ENCODE assay signal across 9 cellular contexts in the genomic region with DNA sequence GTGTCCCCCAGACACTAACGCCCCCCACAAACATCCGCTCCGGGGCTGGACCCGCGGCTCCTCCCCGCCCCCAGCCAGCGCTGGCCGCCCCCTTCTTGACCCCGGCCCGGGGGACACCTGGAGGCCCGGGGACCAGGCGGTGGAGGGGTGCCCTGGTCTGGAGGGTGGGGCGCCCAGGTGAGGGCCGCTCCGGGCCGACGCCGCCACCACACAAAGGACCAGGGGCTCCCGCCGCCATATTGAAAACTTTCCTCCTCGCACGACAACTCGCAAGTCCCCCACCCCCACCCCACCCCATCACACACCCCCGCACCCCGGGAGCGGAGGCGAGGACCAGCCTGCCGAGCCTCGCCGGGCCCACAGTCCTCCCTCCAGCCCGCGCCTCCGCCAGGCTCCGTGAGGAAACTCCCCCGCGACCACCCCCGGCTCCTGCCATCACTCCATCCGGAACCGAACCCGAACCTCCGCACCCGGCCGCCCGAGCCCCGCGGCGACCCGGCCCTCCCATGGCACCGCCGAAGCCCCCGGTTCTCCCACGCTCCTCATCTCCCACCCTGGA. TPM values are rescaled to one million over a fixed set of nuclear protein-coding genes. Genes with fewer than 3 reads are reported as not detected.
DNase-seq lines count a peak whose midpoint lies in the region; ATAC-seq and TF ChIP-seq lines count a peak whose summit lies in the region.
"Had no signal": no experiment of that assay in that cellular context is flagged by ENCODE, and none has a peak within 500 bp of the region (broad histone marks: within the 10 kb centered on the region; RNA-seq: fewer than 3 reads in every experiment).

No MANE protein-coding gene starts in this region.

- H3K27me3 ChIP-seq in CD4-positive, CD25-positive, alpha-beta regulatory T cell (ENCODE audit: control insufficient read depth, insufficient read depth, low read length): no peaks in the 10 kb centered on the region

- H3K9me3 Mint-ChIP-seq in CD4-positive, CD25-positive, alpha-beta regulatory T cell: no peaks in the 10 kb centered on the region
- H3K9me3 Mint-ChIP-seq in IgD-negative memory B cell (no peaks in the 10 kb centered on the region), mesothelial cell of epicardium (no peaks in the 10 kb centered on the region)
- no peaks in the 10 kb centered on the region for H3K9me3 Mint-ChIP-seq in effector memory CD8-positive, alpha-beta T cell
- H3K9me3 Mint-ChIP-seq in stimulated activated effector memory CD8-positive, alpha-beta T cell treated with anti-CD3 and anti-CD28 coated beads, Interleukin-12 subunit alpha, Interleukin-12 subunit beta, amount 100 ng/mL, for 72 hours: no peaks in the 10 kb centered on the region

- no peak for TF ChIP-seq CTCF in mesothelial cell of epicardium (IDR thresholded peaks at IDR 0.05; ENCODE audit: unreplicated experiment)

- H3K27ac ChIP-seq in CD4-positive, CD25-positive, alpha-beta regulatory T cell (ENCODE audit: insufficient read depth, low read length, poor library complexity, severe bottlenecking): peak overlapping the region; percentile 65

- H3K4me1 ChIP-seq in CD4-positive, CD25-positive, alpha-beta regulatory T cell (ENCODE audit: control insufficient read depth, insufficient read depth, low read length, poor library complexity, severe bottlenecking): peaks cover 34% of the 10 kb centered on the region

- peaks cover 14% of the 10 kb centered on the region for H3K27me3 Mint-ChIP-seq in CD4-positive, CD25-positive, alpha-beta regulatory T cell
- H3K27me3 Mint-ChIP-seq in IgD-negative memory B cell (peaks cover 5% of the 10 kb centered on the region), mesothelial cell of epicardium (ENCODE audit: low read depth) (no peaks in the 10 kb centered on the region)
- no peaks in the 10 kb centered on the region for H3K27me3 Mint-ChIP-seq in effector memory CD8-positive, alpha-beta T cell

- no peaks in the 10 kb centered on the region for H3K36me3 Mint-ChIP-seq in CD4-positive, CD25-positive, alpha-beta regulatory T cell
- no peaks in the 10 kb centered on the region for H3K36me3 Mint-ChIP-seq in IgD-negative memory B cell
- peaks cover 10% of the 10 kb centered on the region for H3K36me3 Mint-ChIP-seq in effector memory CD8-positive, alpha-beta T cell (ENCODE audit: insufficient read depth)
- H3K36me3 Mint-ChIP-seq in mesothelial cell of epicardium: no peaks in the 10 kb centered on the region
- peaks cover 24% of the 10 kb centered on the region for H3K36me3 Mint-ChIP-seq in stimulated activated effector memory CD8-positive, alpha-beta T cell treated with anti-CD3 and anti-CD28 coated beads, Interleukin-12 subunit alpha, Interleukin-12 subunit beta, amount 100 ng/mL, for 72 hours

- H3K36me3 ChIP-seq in CD4-positive, CD25-positive, alpha-beta regulatory T cell (ENCODE audit: control insufficient read depth, insufficient read depth, low read length): no peaks in the 10 kb centered on the region

- no peak overlapping the region for H3K4me3 ChIP-seq in CD4-positive, CD25-positive, alpha-beta regulatory T cell (ENCODE audit: low read depth, low read length)

- peak in 1 of 2 donors; percentile 11 for ATAC-seq in CD4-positive, CD25-positive, alpha-beta regulatory T cell (ENCODE audit: low read depth in 2 of 2)
- ATAC-seq in effector memory CD8-positive, alpha-beta T cell (replicated peaks): peak; percentile 37
- peak; percentile 41 for ATAC-seq in stimulated activated effector memory CD8-positive, alpha-beta T cell treated with anti-CD3 and anti-CD28 coated beads, Interleukin-12 subunit alpha, Interleukin-12 subunit beta, amount 100 ng/mL, for 72 hours
- ATAC-seq in GM19397 (IDR thresholded peaks at IDR 0.05; ENCODE audit: unreplicated experiment): no peak
- ATAC-seq in HG02970 (IDR thresholded peaks at IDR 0.05; ENCODE audit: low FRiP score, unreplicated experiment): no peak

- H3K27ac Mint-ChIP-seq in CD4-positive, CD25-positive, alpha-beta regulatory T cell: no peak overlapping the region
- peak overlapping the region in 1 of 3 donors; percentile 68 for H3K27ac Mint-ChIP-seq in IgD-negative memory B cell
- H3K27ac Mint-ChIP-seq in effector memory CD8-positive, alpha-beta T cell: peak overlapping the region; percentile 66 to 69
- peak overlapping the region; percentile 30 for H3K27ac Mint-ChIP-seq in mesothelial cell of epicardium
- H3K27ac Mint-ChIP-seq in stimulated activated effector memory CD8-positive, alpha-beta T cell treated with anti-CD3 and anti-CD28 coated beads, Interleukin-12 subunit alpha, Interleukin-12 subunit beta, amount 100 ng/mL, for 72 hours: peak overlapping the region; percentile 93

- DNase-seq in CD4-positive, CD25-positive, alpha-beta regulatory T cell: peak; percentile 16 to 62 (median 26)
- peak; percentile 54 to 60 for DNase-seq in activated CD4-positive, alpha-beta T cell treated with anti-CD3 and anti-CD28 coated beads, Interleukin-2, amount 50 U/mL, for 48 hours
- peak in 2 of 3 experiments; percentile 13 to 14 for DNase-seq in effector memory CD8-positive, alpha-beta T cell
- peak; percentile 26 to 53 for DNase-seq in mesothelial cell of epicardium (ENCODE audit: low spot score in 2 of 2, unreplicated experiment in 2 of 2)
- DNase-seq in stimulated activated effector memory CD8-positive, alpha-beta T cell treated with anti-CD3 and anti-CD28 coated beads, Interleukin-12 subunit alpha, Interleukin-12 subunit beta, amount 100 ng/mL, for 72 hours (ENCODE audit: low spot score in 2 of 2): peak; percentile 17 to 68

- no peaks in the 10 kb centered on the region for H3K9me3 ChIP-seq in CD4-positive, CD25-positive, alpha-beta regulatory T cell (ENCODE audit: control insufficient read depth in 2 of 2, low read length in 2 of 2)

- H3K4me1 Mint-ChIP-seq in CD4-positive, CD25-positive, alpha-beta regulatory T cell: peaks cover 29 to 68% (median 53%) of the 10 kb centered on the region in 4 donors
- H3K4me1 Mint-ChIP-seq in IgD-negative memory B cell: peaks cover 29 to 39% (median 33%) of the 10 kb centered on the region in 3 donors
- peaks cover 33 to 46% of the 10 kb centered on the region in 2 donors for H3K4me1 Mint-ChIP-seq in effector memory CD8-positive, alpha-beta T cell (ENCODE audit: low read depth in 2 of 2)
- peaks cover 58% of the 10 kb centered on the region for H3K4me1 Mint-ChIP-seq in mesothelial cell of epicardium
- peaks cover 64% of the 10 kb centered on the region for H3K4me1 Mint-ChIP-seq in stimulated activated effector memory CD8-positive, alpha-beta T cell treated with anti-CD3 and anti-CD28 coated beads, Interleukin-12 subunit alpha, Interleukin-12 subunit beta, amount 100 ng/mL, for 72 hours

- H3K4me3 Mint-ChIP-seq in CD4-positive, CD25-positive, alpha-beta regulatory T cell: peak overlapping the region; percentile 83 to 99 (median 88)
- H3K4me3 Mint-ChIP-seq in IgD-negative memory B cell: peak overlapping the region; percentile 82 to 96 (median 88)
- peak overlapping the region; percentile 81 to 85 for H3K4me3 Mint-ChIP-seq in effector memory CD8-positive, alpha-beta T cell
- peak overlapping the region; percentile 88 for H3K4me3 Mint-ChIP-seq in mesothelial cell of epicardium
- H3K4me3 Mint-ChIP-seq in stimulated activated effector memory CD8-positive, alpha-beta T cell treated with anti-CD3 and anti-CD28 coated beads, Interleukin-12 subunit alpha, Interleukin-12 subunit beta, amount 100 ng/mL, for 72 hours: peak overlapping the region; percentile 80

RNA-seq across cellular contexts. Expression of a gene that starts 0.8 kb away (rescaled TPM):
- 77.7 TPM for total RNA-seq in CD4-positive, CD25-positive, alpha-beta regulatory T cell
- 10 to 100 TPM; 13.7 to 16.9 (median 14.5) TPM for polyA plus RNA-seq in CD4-positive, CD25-positive, alpha-beta regulatory T cell
- polyA plus RNA-seq in IgD-negative memory B cell: 16.5 TPM
- 230 to 265 TPM (median 260 TPM) in 3 replicates for total RNA-seq in mesothelial cell of epicardium

RNA-seq across cellular contexts. Expression of a gene that starts 3.3 kb away (rescaled TPM):
- not detected for total RNA-seq in CD4-positive, CD25-positive, alpha-beta regulatory T cell
- polyA plus RNA-seq in CD4-positive, CD25-positive, alpha-beta regulatory T cell: not detected
- 1.2 TPM for polyA plus RNA-seq in IgD-negative memory B cell
- 9.9 to 10.6 TPM (median 9.9 TPM) in 3 replicates for total RNA-seq in mesothelial cell of epicardium
- total RNA-seq: HT1080 had no signal

Comparison
In these comparisons a context has a peak if more than half of its experiments do, and no peak if none do; other contexts are left out.
1. ATAC-seq: peak in effector memory CD8-positive, alpha-beta T cell (single experiment) and stimulated activated effector memory CD8-positive, alpha-beta T cell treated with anti-CD3 and anti-CD28 coated beads, Interleukin-12 subunit alpha, Interleukin-12 subunit beta, amount 100 ng/mL, for 72 hours (single experiment); none in GM19397 (single experiment) and HG02970 (single experiment).
2. H3K27ac Mint-ChIP-seq: peak in effector memory CD8-positive, alpha-beta T cell (2 of 2), mesothelial cell of epicardium (single experiment) and stimulated activated effector memory CD8-positive, alpha-beta T cell treated with anti-CD3 and anti-CD28 coated beads, Interleukin-12 subunit alpha, Interleukin-12 subunit beta, amount 100 ng/mL, for 72 hours (single experiment); none in CD4-positive, CD25-positive, alpha-beta regulatory T cell (0 of 3).
3. Peak in every context shown above with its lines, with median percentiles within 50 percentile points of each other: DNase-seq and H3K4me3 Mint-ChIP-seq.